ENCODE assay signal across 16 cellular contexts in genomic region chr3:4645468-4645867, GRCh38.
"Had no signal": no experiment of that assay in that cellular context is flagged by ENCODE, and none has a peak within 500 bp of the region (broad histone marks: within the 10 kb centered on the region; RNA-seq: fewer than 3 reads in every experiment).

No MANE protein-coding gene starts in this region.

- H3K27me3 Mint-ChIP-seq: natural killer cell treated with Interleukin-12 subunit alpha and Interleukin-12 subunit beta and Interleukin-15 and Interleukin-18, amount 100 ng/mL, for 72 hours; progenitor cell of endocrine pancreas had no signal

- ATAC-seq: heart right ventricle, left lung, mucosa of descending colon, right cardiac atrium had no signal

- H3K27ac Mint-ChIP-seq: activated T-helper 1 cell treated with anti-CD3 and anti-CD28 coated beads, Interleukin-12 subunit alpha, Interleukin-12 subunit beta, Interleukin-2, Interleukin-4 antibody, amounts not matched to agents 30 ng/mL and 10 ng/mL and 1 ng/mL, durations not matched to agents 14 hours and 24 hours and 36 hours; progenitor cell of endocrine pancreas had no signal

- DNase-seq: activated CD8-positive, alpha-beta memory T cell treated with anti-CD3 and anti-CD28 coated beads, Interleukin-2, amount 50 U/mL, for 4 hours; colonic mucosa; heart right ventricle; left lung; mucosa of descending colon; occipital lobe; right cardiac atrium; spleen; stimulated activated CD4-positive, alpha-beta T cell treated with anti-CD3 and anti-CD28 coated beads, Interleukin-4, amount 100 ng/mL, for 1 hour; stimulated activated CD8-positive, alpha-beta memory T cell treated with anti-CD3 and anti-CD28 coated beads, Interleukin-4, amount 100 ng/mL, for 48 hours had no signal

- H3K4me1 ChIP-seq: colonic mucosa, heart right ventricle, left lung, spleen, tibial nerve, vagina had no signal

- H3K9me3 ChIP-seq: colonic mucosa, left lung, mucosa of descending colon, spleen, vagina had no signal

- H3K4me3 Mint-ChIP-seq: activated T-helper 1 cell treated with anti-CD3 and anti-CD28 coated beads, Interleukin-12 subunit alpha, Interleukin-12 subunit beta, Interleukin-2, Interleukin-4 antibody, amounts not matched to agents 30 ng/mL and 10 ng/mL and 1 ng/mL, durations not matched to agents 14 hours and 24 hours and 36 hours; natural killer cell treated with Interleukin-12 subunit alpha and Interleukin-12 subunit beta and Interleukin-15 and Interleukin-18, amount 100 ng/mL, for 72 hours had no signal

- H3K36me3 ChIP-seq: colonic mucosa had no signal

- H3K27ac ChIP-seq: colonic mucosa, heart right ventricle, left lung, spleen, tibial nerve, vagina, VCaP had no signal

- H3K9me3 Mint-ChIP-seq: activated T-helper 1 cell treated with anti-CD3 and anti-CD28 coated beads, Interleukin-12 subunit alpha, Interleukin-12 subunit beta, Interleukin-2, Interleukin-4 antibody, amounts not matched to agents 30 ng/mL and 10 ng/mL and 1 ng/mL, durations not matched to agents 14 hours and 24 hours and 36 hours; natural killer cell treated with Interleukin-12 subunit alpha and Interleukin-12 subunit beta and Interleukin-15 and Interleukin-18, amount 100 ng/mL, for 72 hours had no signal

- H3K4me3 ChIP-seq: colonic mucosa, heart right ventricle, left lung, mucosa of descending colon, spleen, tibial nerve, vagina had no signal

- H3K27me3 ChIP-seq: colonic mucosa, heart right ventricle, left lung, spleen, tibial nerve, vagina had no signal
